Comparison of ENCODE assay signal across 14 cellular contexts in genomic region chr4:185479507-185479971, GRCh38. TPM values are rescaled to one million over a fixed set of nuclear protein-coding genes. Genes with fewer than 3 reads are reported as not detected.
DNase-seq lines count a peak whose midpoint lies in the region; ATAC-seq and TF ChIP-seq lines count a peak whose summit lies in the region.
"Had no signal": no experiment of that assay in that cellular context is flagged by ENCODE, and none has a peak within 500 bp of the region (broad histone marks: within the 10 kb centered on the region; RNA-seq: fewer than 3 reads in every experiment).

No MANE protein-coding gene starts in this region.

- H3K4me2 ChIP-seq in SK-N-SH = no peak overlapping the region

- H3K27me3 ChIP-seq in SK-N-SH (ENCODE audit: insufficient read depth) = no peaks in the 10 kb centered on the region
- H3K27me3 ChIP-seq: adrenal gland, esophagus muscularis mucosa, vagina had no signal

- CTCF ChIA-PET in SK-N-SH (lab: Yijun Ruan, JAX) = interaction anchor here (1.5 to 4.0 kb wide), 2 partner anchors 118 to 559 kb away, joined by 7 to 17 read pairs; no protein-coding TSS in a partner anchor
- CTCF ChIA-PET in T-cell (lab: Charles Lee) = no interaction called here

- no peak overlapping the region for H3K27ac ChIP-seq in SK-N-SH (ENCODE audit: low read depth in 2 of 2, low read length in 1 of 2)
- H3K27ac ChIP-seq: adrenal gland, HL-60, vagina had no signal

- no peaks in the 10 kb centered on the region for H3K9me3 ChIP-seq in SK-N-SH
- H3K9me3 ChIP-seq: adrenal gland, esophagus muscularis mucosa, vagina had no signal

- no peak for TF ChIP-seq EP300 in SK-N-SH (IDR thresholded peaks at IDR 0.05; ENCODE audit: borderline replicate concordance in 1 of 2, low read depth in 1 of 2, low read length in 1 of 2)

- no peaks in the 10 kb centered on the region for H3K9me2 ChIP-seq in SK-N-SH

- no peak overlapping the region for H3K27ac Mint-ChIP-seq in T-cell

- POLR2A ChIA-PET in SK-N-SH (lab: Yijun Ruan, JAX) (no interaction called here), T-cell (lab: Charles Lee) (no interaction called here)

- no peak overlapping the region for H3K9ac ChIP-seq in SK-N-SH

- H3K4me1 Mint-ChIP-seq in T-cell = no peaks in the 10 kb centered on the region

- WGBS in SK-N-SH (ENCODE audit: low lambda C conversion rate) = 32% methylated on average over 1 of the region's 1 CpG

- H3K79me2 ChIP-seq in SK-N-SH (ENCODE audit: insufficient read depth) = no peaks in the 10 kb centered on the region

- TF ChIP-seq RAD21 in SK-N-SH (IDR thresholded peaks at IDR 0.05; ENCODE audit: low read length) = no peak

- H3K4me1 ChIP-seq in SK-N-SH (ENCODE audit: control insufficient read depth in 1 of 2, insufficient read depth in 2 of 2, low read depth in 1 of 2, low read length in 1 of 2) = no peaks in the 10 kb centered on the region
- H3K4me1 ChIP-seq: adrenal gland, vagina had no signal

- no peaks in the 10 kb centered on the region for H3K9me3 Mint-ChIP-seq in T-cell

- no peaks in the 10 kb centered on the region for H3K36me3 ChIP-seq in SK-N-SH (replicated peaks in 1 of 2; ENCODE audit: control insufficient read depth in 1 of 2, insufficient read depth in 2 of 2, low read length in 1 of 2)
- H3K36me3 ChIP-seq: adrenal gland, esophagus muscularis mucosa, vagina had no signal

- no peaks in the 10 kb centered on the region for H3F3A ChIP-seq in SK-N-SH (replicated peaks; ENCODE audit: insufficient read depth)

- H3K36me3 Mint-ChIP-seq in T-cell = no peaks in the 10 kb centered on the region

- no peak overlapping the region for H2AFZ ChIP-seq in SK-N-SH (ENCODE audit: low read depth)

- DNase-seq in AG09309 (ENCODE audit: low read depth) = peak; percentile 14
- DNase-seq in NCI-H524 treated with DMSO at 0.1 percent for 48 hours (lab: John Stamatoyannopoulos, UW) = no peak
- DNase-seq in SK-N-SH = no peak
- no peak for DNase-seq in T-helper 1 cell
- DNase-seq in T-cell = no peak
- DNase-seq: adrenal gland, C1 segment of cervical spinal cord, NCI-H226 had no signal

- no peak for TF ChIP-seq CTCF in AG09309 (IDR thresholded peaks at IDR 0.05; ENCODE audit: control insufficient read depth, insufficient read depth, low read depth, low read length, missing control alignments)
- no peak for TF ChIP-seq CTCF in SK-N-SH (IDR thresholded peaks at IDR 0.05)

- no peak overlapping the region for H3K4me3 ChIP-seq in AG09309 (ENCODE audit: control insufficient read depth, low read depth, low read length)
- H3K4me3 ChIP-seq in SK-N-SH (ENCODE audit: low read depth in 2 of 2, low read length in 1 of 2) = no peak overlapping the region
- H3K4me3 ChIP-seq: adrenal gland, esophagus muscularis mucosa, vagina had no signal

- no peaks in the 10 kb centered on the region for H4K20me1 ChIP-seq in SK-N-SH (ENCODE audit: insufficient read depth)

- no peak overlapping the region for H3K4me3 Mint-ChIP-seq in T-cell

- peaks cover 23 to 45% of the 10 kb centered on the region in 2 donors for H3K27me3 Mint-ChIP-seq in T-cell

- ATAC-seq in GM18868 (IDR thresholded peaks at IDR 0.05; ENCODE audit: unreplicated experiment) = peak; percentile 97
- peak; percentile 87 for ATAC-seq in HG02571 (IDR thresholded peaks at IDR 0.05; ENCODE audit: unreplicated experiment)
- peak; percentile 85 for ATAC-seq in HG03520 (IDR thresholded peaks at IDR 0.05; ENCODE audit: unreplicated experiment)
- no peak for ATAC-seq in T-cell (replicated peaks in 1 of 4)

TF ChIP-seq in SK-N-SH, 30 proteins besides CTCF, POLR2A, EP300 and RAD21:
- no peak for TF ChIP-seq JUND (IDR thresholded peaks at IDR 0.05)
- no peak for TF ChIP-seq TEAD4 (IDR thresholded peaks at IDR 0.05; ENCODE audit: borderline replicate concordance, insufficient read depth)
- TF ChIP-seq FOSL2 (IDR thresholded peaks at IDR 0.05; ENCODE audit: borderline replicate concordance, low read depth) = no peak
- TF ChIP-seq GABPA (IDR thresholded peaks at IDR 0.05; ENCODE audit: low read depth) = no peak
- TF ChIP-seq TAF1 (IDR thresholded peaks at IDR 0.05; ENCODE audit: borderline replicate concordance, low read depth, low read length) = no peak
- TF ChIP-seq MXI1 (IDR thresholded peaks at IDR 0.05; ENCODE audit: low read depth, low read length) = no peak
- TF ChIP-seq GATA2 (CRISPR knock-in tag; IDR thresholded peaks at IDR 0.05) = no peak
- TF ChIP-seq NRF1 (IDR thresholded peaks at IDR 0.05; ENCODE audit: low read depth, low read length) = no peak
- TF ChIP-seq SMC3 (IDR thresholded peaks at IDR 0.05; ENCODE audit: low read depth, low read length) = no peak
TF ChIP-seq in SK-N-SH: peak in this region for 0.

RNA-seq across cellular contexts. Expression of gene CCDC110, which starts 8.0 kb away (rescaled TPM):
- 0.05 TPM in 1 of 2 replicates, not detected in the other for polyA plus RNA-seq in SK-N-SH (2012; rRNA removed)
- polyA plus RNA-seq in SK-N-SH (2012; cell fraction: cytosol; rRNA removed) = 0.05 and 0.12 TPM in 2 replicates
- polyA plus RNA-seq in SK-N-SH (2012; cell fraction: nucleus; rRNA removed) = 0.05 TPM in 1 of 2 replicates, not detected in the other
- under 1 TPM; 0.35 to 0.77 (median 0.47) TPM for total RNA-seq in T-cell

RNA-seq across cellular contexts. Expression of gene UFSP2, which starts 53.8 kb away (rescaled TPM):
- polyA plus RNA-seq in SK-N-SH (2012; rRNA removed) = 15.5 and 17.6 TPM in 2 replicates
- 22.6 and 26.2 TPM in 2 replicates for polyA plus RNA-seq in SK-N-SH (2012; cell fraction: cytosol; rRNA removed)
- 6.9 and 12.0 TPM in 2 replicates for polyA plus RNA-seq in SK-N-SH (2012; cell fraction: nucleus; rRNA removed)
- total RNA-seq in T-cell = 10 to 100 TPM; 13.9 to 30.1 (median 20.3) TPM

RNA-seq across cellular contexts. Expression of gene PDLIM3, which starts 55.8 kb away (rescaled TPM):
- polyA plus RNA-seq in SK-N-SH (2012; rRNA removed) = 0.08 and 0.58 TPM in 2 replicates
- polyA plus RNA-seq in SK-N-SH (2012; cell fraction: cytosol; rRNA removed) = 0.17 and 0.24 TPM in 2 replicates
- polyA plus RNA-seq in SK-N-SH (2012; cell fraction: nucleus; rRNA removed) = 0.23 and 0.47 TPM in 2 replicates
- under 1 TPM in 3 of 5 donors, not detected in 2; 0.23 to 0.63 (median 0.63) TPM for total RNA-seq in T-cell

Comparison
In these comparisons a context has a peak if more than half of its experiments do, and no peak if none do; other contexts are left out.
1. ATAC-seq: peak in GM18868 (single experiment), HG02571 (single experiment) and HG03520 (single experiment); none in T-cell (0 of 4).